8 cellular contexts compared by ENCODE assay signal in genomic region chr2:39913648-39914456, GRCh38.
A peak's percentile ranks its signal among the peaks of the same experiment; 100 is the strongest.
DNase-seq lines count a peak whose midpoint lies in the region; ATAC-seq and TF ChIP-seq lines count a peak whose summit lies in the region.

No MANE protein-coding gene starts in this region.

- in situ Hi-C loops in brain microvascular endothelial cell (cut with HindIII; ENCODE audit: low pct_ligation_motif_present, low sequenced_read_pairs): no loop called here

- H3K36me3 ChIP-seq in brain microvascular endothelial cell (replicated peaks) (no peaks in the 10 kb centered on the region), kidney epithelial cell (ENCODE audit: control insufficient read depth, insufficient read depth, low read length) (no peaks in the 10 kb centered on the region), thoracic aorta (no peaks in the 10 kb centered on the region)

- H3K27ac ChIP-seq in brain microvascular endothelial cell (no peak overlapping the region), thoracic aorta (no peak overlapping the region)

- H3K27me3 ChIP-seq in brain microvascular endothelial cell (replicated peaks) (no peaks in the 10 kb centered on the region), kidney epithelial cell (ENCODE audit: control insufficient read depth, insufficient read depth, low read length) (no peaks in the 10 kb centered on the region), thoracic aorta (replicated peaks; ENCODE audit: insufficient read depth) (no peaks in the 10 kb centered on the region)

- no peak overlapping the region for H3K4me3 ChIP-seq in brain microvascular endothelial cell (ENCODE audit: low read depth, low read length)
- H3K4me3 ChIP-seq in kidney epithelial cell (ENCODE audit: low read depth, low read length): no peak overlapping the region
- H3K4me3 ChIP-seq in thoracic aorta: no peak overlapping the region

- no peaks in the 10 kb centered on the region for H3K4me1 ChIP-seq in thoracic aorta (ENCODE audit: control insufficient read depth in 1 of 2, low read depth in 2 of 2)

- H3K9me3 ChIP-seq in thoracic aorta: no peaks in the 10 kb centered on the region

- DNase-seq in DMS79 (lab: John Stamatoyannopoulos, UW): peak; percentile 45
- peak; percentile 27 for DNase-seq in HPDE6-E6E7 (ENCODE audit: extremely low spot score)
- peak; percentile 60 for DNase-seq in NCI-H748 treated with DMSO at 0.1 percent for 48 hours (lab: John Stamatoyannopoulos, UW)
- DNase-seq in brain microvascular endothelial cell: peak; percentile 66
- DNase-seq in kidney epithelial cell (ENCODE audit: low read depth): peak; percentile 28
- no peak for DNase-seq in thoracic aorta (ENCODE audit: low spot score)
- no peak for DNase-seq in activated CD8-positive, alpha-beta memory T cell treated with anti-CD3 and anti-CD28 coated beads for 24 hours

- peak; percentile 72 for TF ChIP-seq CTCF in brain microvascular endothelial cell (IDR thresholded peaks at IDR 0.05; ENCODE audit: low read depth, low read length, missing control alignments)
- peak; percentile 65 for TF ChIP-seq CTCF in kidney epithelial cell (IDR thresholded peaks at IDR 0.05; ENCODE audit: insufficient read depth, low read length, poor library complexity, severe bottlenecking)
- TF ChIP-seq CTCF in thoracic aorta (IDR thresholded peaks at IDR 0.05): peak; percentile 75

- peak; percentile 74 for ATAC-seq in GM19467 (IDR thresholded peaks at IDR 0.05; ENCODE audit: unreplicated experiment)
- peak; percentile 79 for ATAC-seq in thoracic aorta (ENCODE audit: insufficient number of reproducible peaks, low FRiP score, low read depth)

Comparison
In these comparisons a context has a peak if more than half of its experiments do, and no peak if none do; other contexts are left out.
1. DNase-seq: peak in DMS79 (single experiment), HPDE6-E6E7 (single experiment), NCI-H748 treated with DMSO at 0.1 percent for 48 hours (single experiment), brain microvascular endothelial cell (single experiment) and kidney epithelial cell (single experiment); none in thoracic aorta (single experiment) and activated CD8-positive, alpha-beta memory T cell treated with anti-CD3 and anti-CD28 coated beads for 24 hours (single experiment).
2. Peak in every context shown above with its lines, with median percentiles within 50 percentile points of each other: CTCF ChIP-seq.